ENCODE assay signal across 1 cellular context in genomic region chr11:75969626-75970308, GRCh38.
A peak's percentile ranks its signal among the peaks of the same experiment; 100 is the strongest.
TF ChIP-seq lines count a peak whose summit lies in the region.

No MANE protein-coding gene starts in this region.

TF ChIP-seq in SK-N-SH, 30 proteins besides CTCF, POLR2A, EP300 and RAD21 (continued from another document):
- TF ChIP-seq REST (IDR thresholded peaks at IDR 0.05; ENCODE audit: low read depth, low read length) (no peak), POLR2AphosphoS5 (IDR thresholded peaks at IDR 0.05; ENCODE audit: low read depth, low read length) (no peak), FOXM1 (IDR thresholded peaks at IDR 0.05; ENCODE audit: low read depth) (no peak), CHD2 (IDR thresholded peaks at IDR 0.05; ENCODE audit: low read length, partially characterized antibody) (no peak), RXRA (IDR thresholded peaks at IDR 0.05; ENCODE audit: borderline replicate concordance, low read depth) (no peak), TCF12 (IDR thresholded peaks at IDR 0.05) (peak; percentile 87), SMC3 (IDR thresholded peaks at IDR 0.05; ENCODE audit: low read depth, low read length) (no peak), USF2 (IDR thresholded peaks at IDR 0.05; ENCODE audit: borderline replicate concordance, low read depth, low read length) (no peak), TAF1 (IDR thresholded peaks at IDR 0.05; ENCODE audit: borderline replicate concordance, low read depth, low read length) (no peak)
